Comparison of ENCODE assay signal across 24 cellular contexts in genomic region chr2:143698888-143699570, GRCh38.
DNase-seq lines count a peak whose midpoint lies in the region; ATAC-seq, FAIRE-seq and TF ChIP-seq lines count a peak whose summit lies in the region.
"Had no signal": no experiment of that assay in that cellular context is flagged by ENCODE, and none has a peak within 500 bp of the region (broad histone marks: within the 10 kb centered on the region; RNA-seq: fewer than 3 reads in every experiment).

No MANE protein-coding gene starts in this region.

- TF ChIP-seq RAD21 in GM12878 (IDR thresholded peaks at IDR 0.05; ENCODE audit: insufficient read depth, low read depth, low read length), result no peak

- H3K9me3 ChIP-seq in GM12878 (replicated peaks; ENCODE audit: control insufficient read depth, insufficient read depth, low read length), result no peaks in the 10 kb centered on the region
- H3K9me3 ChIP-seq: A549, upper lobe of left lung had no signal

- TF ChIP-seq POLR2A in GM12878 (IDR thresholded peaks at IDR 0.05; ENCODE audit: low read depth, low read length), result no peak
- no peak for TF ChIP-seq POLR2A in H54 (IDR thresholded peaks at IDR 0.05; ENCODE audit: low read depth, low read length)

- TF ChIP-seq CTCF in GM12878 (IDR thresholded peaks at IDR 0.05 in 2 of 3, conservative IDR thresholded peaks at IDR 0.05 in 1 of 3; ENCODE audit: control insufficient read depth in 2 of 3, extremely low read depth in 1 of 3, insufficient read depth in 1 of 3, low read depth in 3 of 3, low read length in 3 of 3), result no peak

- intact Hi-C loops in activated CD4-positive, alpha-beta T cell treated with anti-CD3 and anti-CD28 coated beads, Interleukin-2, amount 10 ng/mL, durations not matched to agents 24 days and 14 days (cut with micrococcal nuclease), result loop anchor here (1.0 kb wide), 1 partner anchor 31 kb away; no protein-coding TSS in a partner anchor
- intact Hi-C loops in GM12878 (cut with micrococcal nuclease; ENCODE audit: unreplicated experiment) (no loop called here), Right ventricle myocardium inferior (cut with DNase I) (no loop called here)

- H3K27ac ChIP-seq in GM12878 (ENCODE audit: control insufficient read depth, insufficient read depth), result no peak overlapping the region
- H3K27ac ChIP-seq: A549, brain microvascular endothelial cell, epithelial cell of prostate, upper lobe of left lung had no signal

- peak; percentile 58 for ATAC-seq in GM18870 (IDR thresholded peaks at IDR 0.05; ENCODE audit: unreplicated experiment)
- peak; percentile 47 for ATAC-seq in HG03378 (IDR thresholded peaks at IDR 0.05; ENCODE audit: unreplicated experiment)
- ATAC-seq in GM12878, result peak; percentile 70
- ATAC-seq in Right ventricle myocardium inferior, result no peak
- no peak for ATAC-seq in GM19455 (IDR thresholded peaks at IDR 0.05; ENCODE audit: unreplicated experiment)
- ATAC-seq: A549, left cardiac atrium, T-cell had no signal

- no peaks in the 10 kb centered on the region for H3K27me3 Mint-ChIP-seq in activated CD4-positive, alpha-beta T cell treated with anti-CD3 and anti-CD28 coated beads, Interleukin-2, amount 10 ng/mL, durations not matched to agents 24 days and 14 days
- H3K27me3 Mint-ChIP-seq: activated naive CD8-positive, alpha-beta T cell treated with anti-CD3 and anti-CD28 coated beads, Interleukin-2, amount 10 ng/mL, durations not matched to agents 7 days and 5 days; T-cell had no signal

- in situ Hi-C loops in GM12878 (cut with MboI), result no loop called here

- H3K4me1 ChIP-seq in GM12878 (ENCODE audit: control insufficient read depth, insufficient read depth, low read length), result peaks cover 28% of the 10 kb centered on the region
- H3K4me1 ChIP-seq: A549, upper lobe of left lung had no signal

- CTCF ChIA-PET in GM12878 (lab: Yijun Ruan, JAX), result interaction anchor here (4.1 kb wide), 1 partner anchor 13 kb away, joined by 23 read pairs; no protein-coding TSS in a partner anchor

- RAD21 ChIA-PET in GM12878 (lab: Charles Lee; ENCODE audit: unreplicated experiment), result no interaction called here

- H3K9ac ChIP-seq in GM12878 (ENCODE audit: control insufficient read depth, insufficient read depth, low read length), result no peak overlapping the region

- no peak overlapping the region for H3K4me3 Mint-ChIP-seq in activated CD4-positive, alpha-beta T cell treated with anti-CD3 and anti-CD28 coated beads, Interleukin-2, amount 10 ng/mL, durations not matched to agents 24 days and 14 days
- H3K4me3 Mint-ChIP-seq: activated naive CD8-positive, alpha-beta T cell treated with anti-CD3 and anti-CD28 coated beads, Interleukin-2, amount 10 ng/mL, durations not matched to agents 7 days and 5 days; T-cell had no signal

- peaks cover 15% of the 10 kb centered on the region for H3K4me1 Mint-ChIP-seq in activated CD4-positive, alpha-beta T cell treated with anti-CD3 and anti-CD28 coated beads, Interleukin-2, amount 10 ng/mL, durations not matched to agents 24 days and 14 days
- H3K4me1 Mint-ChIP-seq: activated naive CD8-positive, alpha-beta T cell treated with anti-CD3 and anti-CD28 coated beads, Interleukin-2, amount 10 ng/mL, durations not matched to agents 7 days and 5 days had no signal

- TF ChIP-seq EP300 in GM12878 (IDR thresholded peaks at IDR 0.05; ENCODE audit: borderline replicate concordance in 1 of 2, control insufficient read depth in 1 of 2, low read depth in 2 of 2, low read length in 2 of 2), result peak in 1 of 2 experiments; percentile 60; a peak in 2 of 4 replicates

- peak overlapping the region; percentile 80 for H3K27ac Mint-ChIP-seq in activated CD4-positive, alpha-beta T cell treated with anti-CD3 and anti-CD28 coated beads, Interleukin-2, amount 10 ng/mL, durations not matched to agents 24 days and 14 days
- H3K27ac Mint-ChIP-seq: activated naive CD8-positive, alpha-beta T cell treated with anti-CD3 and anti-CD28 coated beads, Interleukin-2, amount 10 ng/mL, durations not matched to agents 7 days and 5 days had no signal

- no peaks in the 10 kb centered on the region for H4K20me1 ChIP-seq in GM12878 (ENCODE audit: control insufficient read depth, insufficient read depth)

- H3K36me3 ChIP-seq in GM12878 (ENCODE audit: control insufficient read depth in 2 of 2, insufficient read depth in 2 of 2, low read length in 1 of 2), result no peaks in the 10 kb centered on the region; a peak in 1 of 4 replicates
- H3K36me3 ChIP-seq: brain microvascular endothelial cell, upper lobe of left lung had no signal

- DNase-seq in activated CD4-positive, alpha-beta T cell treated with anti-CD3 and anti-CD28 coated beads, Interleukin-2, amount 10 ng/mL, durations not matched to agents 24 days and 14 days, result no peak
- no peak for DNase-seq in activated CD4-positive, alpha-beta T cell treated with anti-CD3 and anti-CD28 coated beads, Interleukin-2, amount 50 U/mL, for 48 hours
- DNase-seq in GM12878 (ENCODE audit: low read depth, low spot score) (no peak), H54 (ENCODE audit: insufficient read length, low spot score) (no peak), Right ventricle myocardium inferior (ENCODE audit: missing footprints) (no peak)
- DNase-seq: activated CD8-positive, alpha-beta memory T cell treated with anti-CD3 and anti-CD28 coated beads, Interleukin-2, amount 50 U/mL, for 4 hours; activated naive CD8-positive, alpha-beta T cell treated with anti-CD3 and anti-CD28 coated beads, Interleukin-2, amount 10 ng/mL, durations not matched to agents 7 days and 5 days; brain microvascular endothelial cell; C1 segment of cervical spinal cord; left cardiac atrium; NCI-H2029; NCI-H446 treated with DMSO at 0.1 percent for 48 hours; nucleus accumbens; retina; stimulated activated naive CD4-positive, alpha-beta T cell; T-cell; upper lobe of left lung had no signal

- no TSS peak for BruUV-seq in GM12878 (replicated peaks; lab: Mats Ljungman, UMichigan)

- WGBS in GM12878 (ENCODE audit: insufficient coverage, insufficient replicate concordance, low lambda C conversion rate, missing lambda C conversion rate), result 35% methylated on average over 3 of the region's 3 CpGs

- no peaks in the 10 kb centered on the region for H3K79me2 ChIP-seq in GM12878 (ENCODE audit: control insufficient read depth, insufficient read depth, low read length)

- peak overlapping the region; percentile 23; the same call in 1 of the 2 replicates for H3K4me2 ChIP-seq in GM12878 (ENCODE audit: control insufficient read depth, insufficient read depth)
- H3K4me2 ChIP-seq: A549 had no signal

- H3K9me3 Mint-ChIP-seq in activated CD4-positive, alpha-beta T cell treated with anti-CD3 and anti-CD28 coated beads, Interleukin-2, amount 10 ng/mL, durations not matched to agents 24 days and 14 days, result peaks cover 7% of the 10 kb centered on the region
- H3K9me3 Mint-ChIP-seq: T-cell had no signal

- POLR2A ChIA-PET in GM12878 (lab: Charles Lee), result no interaction called here

- no peaks in the 10 kb centered on the region for H3K27me3 ChIP-seq in GM12878 (replicated peaks in 1 of 2; ENCODE audit: control insufficient read depth in 2 of 2, insufficient read depth in 2 of 2, low read length in 1 of 2)
- H3K27me3 ChIP-seq: brain microvascular endothelial cell, upper lobe of left lung had no signal

- H3K36me3 Mint-ChIP-seq in activated CD4-positive, alpha-beta T cell treated with anti-CD3 and anti-CD28 coated beads, Interleukin-2, amount 10 ng/mL, durations not matched to agents 24 days and 14 days (ENCODE audit: low read depth), result peaks cover 38% of the 10 kb centered on the region

- H2AFZ ChIP-seq in GM12878 (ENCODE audit: control insufficient read depth, low read depth, low read length), result no peak overlapping the region

- H3K4me3 ChIP-seq in GM12878, result no peak overlapping the region
- H3K4me3 ChIP-seq: A549, upper lobe of left lung had no signal

- FAIRE-seq in GM12878 (lab: Jason Lieb, UNC) (no peak), H54 (lab: Jason Lieb, UNC) (no peak)
- FAIRE-seq: A549, frontal cortex, GM18507 had no signal

- SMC1A ChIA-PET in GM12878 (lab: Charles Lee; ENCODE audit: uncharacterized antibody, unreplicated experiment), result interaction anchor here (0.7 to 2.5 kb wide), 4 partner anchors 9 to 689 kb away, joined by 3 to 10 read pairs (median 3); no protein-coding TSS in a partner anchor

TF ChIP-seq in GM12878, 131 proteins besides CTCF, POLR2A, EP300 and RAD21 (continues in another document):
- no peak for TF ChIP-seq ASH2L (IDR thresholded peaks at IDR 0.05; ENCODE audit: borderline replicate concordance, low read depth)
- TF ChIP-seq CHD2 (IDR thresholded peaks at IDR 0.05; ENCODE audit: borderline replicate concordance, low read depth, low read length), result no peak
- no peak for TF ChIP-seq BRCA1 (IDR thresholded peaks at IDR 0.05; ENCODE audit: low read depth, low read length)
- peak; percentile 52; the same call in 1 of the 2 replicates for TF ChIP-seq SPI1 (IDR thresholded peaks at IDR 0.05; ENCODE audit: borderline replicate concordance, insufficient read depth, low read depth, low read length)
- no peak for TF ChIP-seq WRNIP1 (IDR thresholded peaks at IDR 0.05; ENCODE audit: borderline replicate concordance, low read depth, low read length)
- no peak for TF ChIP-seq POLR2AphosphoS2 (IDR thresholded peaks at IDR 0.05; ENCODE audit: low read depth, low read length)
- TF ChIP-seq RBBP5 (conservative IDR thresholded peaks at IDR 0.05), result no peak

Comparison
In these comparisons a context has a peak if more than half of its experiments do, and no peak if none do; other contexts are left out.
1. ATAC-seq: peak in GM18870 (single experiment), HG03378 (single experiment) and GM12878 (single experiment); none in Right ventricle myocardium inferior (single experiment) and GM19455 (single experiment).